Comparison of ENCODE assay signal across 8 cellular contexts in the genomic region with DNA sequence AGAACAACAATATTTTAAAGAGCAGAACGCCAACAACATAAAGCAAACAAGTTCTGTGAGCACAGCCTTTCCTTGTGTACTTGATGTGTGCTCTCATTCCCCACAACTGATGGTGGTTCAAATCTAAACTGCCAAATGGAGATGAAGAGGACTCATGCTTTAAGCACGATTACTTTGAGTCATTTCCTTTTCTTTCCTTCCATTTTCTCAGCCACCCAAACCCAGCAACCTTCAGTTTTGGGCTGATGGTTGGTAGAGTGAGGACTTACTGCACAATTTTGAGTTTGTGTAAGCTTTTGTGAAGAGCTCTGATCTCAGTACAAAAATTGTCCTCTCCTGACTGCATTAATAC. TPM values are rescaled to one million over a fixed set of nuclear protein-coding genes. Genes with fewer than 3 reads are reported as not detected.
A peak's percentile ranks its signal among the peaks of the same experiment; 100 is the strongest.
DNase-seq lines count a peak whose midpoint lies in the region; ATAC-seq and TF ChIP-seq lines count a peak whose summit lies in the region.

No MANE protein-coding gene starts in this region.

- H3K4me3 ChIP-seq in cardiac muscle cell, result peak overlapping the region; percentile 89
- no peak overlapping the region for H3K4me3 ChIP-seq in right cardiac atrium (ENCODE audit: low read length)
- peak overlapping the region; percentile 61 for H3K4me3 ChIP-seq in fibroblast of pulmonary artery (replicated peaks; ENCODE audit: low read depth, low read length)
- H3K4me3 ChIP-seq in stomach, result peak overlapping the region in 1 of 4 donors; percentile 99

- TF ChIP-seq CTCF in cardiac muscle cell (IDR thresholded peaks at IDR 0.05; ENCODE audit: low read depth, low read length) (no peak), fibroblast of pulmonary artery (IDR thresholded peaks at IDR 0.05; ENCODE audit: low read length, missing control alignments) (no peak), stomach (IDR thresholded peaks at IDR 0.05) (no peak)

- no peak for TF ChIP-seq POLR2A in stomach (IDR thresholded peaks at IDR 0.05)

- ATAC-seq in right cardiac atrium (no peak), HG03442 (IDR thresholded peaks at IDR 0.05; ENCODE audit: unreplicated experiment) (no peak)

- WGBS in right cardiac atrium, result 41% methylated on average over 2 of the region's 2 CpGs
- WGBS in stomach, 5 donors, result 14 to 21% (median 16%) methylated on average over 2 of the region's 2 CpGs

- H3K27ac Mint-ChIP-seq in T-helper 1 cell treated with Interleukin-12 subunit alpha and Interleukin-12 subunit beta and Interleukin-4 antibody, amounts not matched to agents 30 μg/mL and 1 μg/mL, for 36 hours, result peak overlapping the region; percentile 97

- peaks cover 15% of the 10 kb centered on the region for H3K4me1 ChIP-seq in cardiac muscle cell (ENCODE audit: low read depth)
- peaks cover 6% of the 10 kb centered on the region for H3K4me1 ChIP-seq in right cardiac atrium (ENCODE audit: control insufficient read depth, insufficient read depth, low read length)
- peaks cover 22 to 52% (median 45%) of the 10 kb centered on the region in 4 donors for H3K4me1 ChIP-seq in stomach

- peak overlapping the region; percentile 99 for H3K4me3 Mint-ChIP-seq in T-helper 1 cell treated with Interleukin-12 subunit alpha and Interleukin-12 subunit beta and Interleukin-4 antibody, amounts not matched to agents 30 μg/mL and 1 μg/mL, for 36 hours

- peaks cover 42% of the 10 kb centered on the region for H3K4me1 Mint-ChIP-seq in T-helper 1 cell treated with Interleukin-12 subunit alpha and Interleukin-12 subunit beta and Interleukin-4 antibody, amounts not matched to agents 30 μg/mL and 1 μg/mL, for 36 hours (ENCODE audit: low read depth)

- H3K27me3 ChIP-seq in cardiac muscle cell (no peaks in the 10 kb centered on the region), right cardiac atrium (ENCODE audit: control insufficient read depth, insufficient read depth) (no peaks in the 10 kb centered on the region), stomach (no peaks in the 10 kb centered on the region)

- intact Hi-C loops in right cardiac atrium (cut with DNase I) (no loop called here), stomach (cut with DNase I; ENCODE audit: low total_unique reads) (no loop called here)

- H3K27ac ChIP-seq in cardiac muscle cell (peak overlapping the region; percentile 24), right cardiac atrium (ENCODE audit: low read length) (no peak overlapping the region), stomach (peak overlapping the region in 3 of 5 donors; percentile 79 to 97 (median 94))

- H3K9me3 ChIP-seq in cardiac muscle cell (ENCODE audit: low read depth), result no peaks in the 10 kb centered on the region
- no peaks in the 10 kb centered on the region for H3K9me3 ChIP-seq in right cardiac atrium (ENCODE audit: control insufficient read depth, low read length)
- H3K9me3 ChIP-seq in stomach, result no peaks in the 10 kb centered on the region

- DNase-seq in cardiac muscle cell (ENCODE audit: low read depth in 1 of 2, low spot score in 1 of 2), result peak in 1 of 2 donors; percentile 37
- DNase-seq in right cardiac atrium, result no peak
- DNase-seq in fibroblast of pulmonary artery (ENCODE audit: low read depth), result peak; percentile 59
- no peak for DNase-seq in stomach
- DNase-seq in RPMI8226, result no peak
- no peak for DNase-seq in COLO829 (ENCODE audit: low spot score)

- TF ChIP-seq EP300 in stomach (IDR thresholded peaks at IDR 0.05), result no peak

- peaks cover 8% of the 10 kb centered on the region for H3K36me3 Mint-ChIP-seq in T-helper 1 cell treated with Interleukin-12 subunit alpha and Interleukin-12 subunit beta and Interleukin-4 antibody, amounts not matched to agents 30 μg/mL and 1 μg/mL, for 36 hours (ENCODE audit: low read depth)

- H3K36me3 ChIP-seq in cardiac muscle cell, result no peaks in the 10 kb centered on the region
- no peaks in the 10 kb centered on the region for H3K36me3 ChIP-seq in stomach

- H3K27me3 Mint-ChIP-seq in T-helper 1 cell treated with Interleukin-12 subunit alpha and Interleukin-12 subunit beta and Interleukin-4 antibody, amounts not matched to agents 30 μg/mL and 1 μg/mL, for 36 hours (ENCODE audit: low read depth), result no peaks in the 10 kb centered on the region

- H3K9me3 Mint-ChIP-seq in T-helper 1 cell treated with Interleukin-12 subunit alpha and Interleukin-12 subunit beta and Interleukin-4 antibody, amounts not matched to agents 30 μg/mL and 1 μg/mL, for 36 hours, result no peaks in the 10 kb centered on the region

RNA-seq across cellular contexts. Expression of gene NSD2, which starts 1.7 kb away (rescaled TPM):
- total RNA-seq in cardiac muscle cell (49.8 and 91.3 TPM in 2 replicates), right cardiac atrium (10 to 100 TPM; 44.4 to 52.0 (median 46.6) TPM), stomach (100 to 1,000 TPM in 2 of 5 donors, 10 to 100 TPM in 3; 55.6 to 176 (median 66.1) TPM)
- polyA plus RNA-seq in cardiac muscle cell (49.0 and 84.6 TPM in 2 replicates), right cardiac atrium (10.8 TPM), stomach (10 to 100 TPM in 1 of 3 donors, 1 to 10 TPM in 2; 4.9 to 10.5 (median 9.4) TPM)

RNA-seq across cellular contexts. Expression of gene LETM1, which starts 16.9 kb away (rescaled TPM):
- total RNA-seq in cardiac muscle cell, result 53.3 and 61.5 TPM in 2 replicates
- 22.5 and 23.3 TPM in 2 replicates for polyA plus RNA-seq in cardiac muscle cell
- total RNA-seq in right cardiac atrium, result 10 to 100 TPM; 36.2 to 41.7 (median 38.4) TPM
- polyA plus RNA-seq in right cardiac atrium, result 19.3 TPM
- 100 to 1,000 TPM in 1 of 5 donors, 10 to 100 TPM in 4; 46.4 to 255 (median 58.9) TPM for total RNA-seq in stomach
- polyA plus RNA-seq in stomach, result 10 to 100 TPM in 2 of 3 donors, 1 to 10 TPM in 1; 5.3 to 12.2 (median 10.3) TPM
